Comparison of ENCODE assay signal across 1 cellular context in the genomic region with DNA sequence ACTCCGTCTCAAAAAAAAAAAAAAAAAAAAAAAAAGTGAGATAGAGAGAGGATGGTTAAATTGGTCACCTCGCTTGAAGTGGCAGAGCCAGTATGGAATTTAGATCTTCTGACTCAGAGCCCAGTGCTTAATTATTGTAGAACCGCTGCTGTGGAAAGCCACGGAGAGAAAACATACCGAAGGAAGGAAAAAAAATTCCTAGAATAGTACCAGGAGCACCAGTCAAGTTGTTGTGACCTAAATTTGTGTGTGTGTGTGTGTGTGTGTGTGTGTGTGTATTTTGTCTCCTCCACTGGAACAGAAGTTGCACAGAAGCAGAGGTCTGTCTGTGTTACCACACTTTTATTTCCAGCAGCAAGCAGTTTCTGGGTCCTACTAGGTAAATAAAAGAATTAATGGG.
TF ChIP-seq lines count a peak whose summit lies in the region.

No MANE protein-coding gene starts in this region.

TF ChIP-seq in HEK293, 187 proteins besides CTCF, POLR2A, EP300 and RAD21 (continued from another document):
- TF ChIP-seq, protein P1, sequence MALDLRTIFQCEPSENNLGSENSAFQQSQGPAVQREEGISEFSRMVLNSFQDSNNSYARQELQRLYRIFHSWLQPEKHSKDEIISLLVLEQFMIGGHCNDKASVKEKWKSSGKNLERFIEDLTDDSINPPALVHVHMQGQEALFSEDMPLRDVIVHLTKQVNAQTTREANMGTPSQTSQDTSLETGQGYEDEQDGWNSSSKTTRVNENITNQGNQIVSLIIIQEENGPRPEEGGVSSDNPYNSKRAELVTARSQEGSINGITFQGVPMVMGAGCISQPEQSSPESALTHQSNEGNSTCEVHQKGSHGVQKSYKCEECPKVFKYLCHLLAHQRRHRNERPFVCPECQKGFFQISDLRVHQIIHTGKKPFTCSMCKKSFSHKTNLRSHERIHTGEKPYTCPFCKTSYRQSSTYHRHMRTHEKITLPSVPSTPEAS (tag by site-specific recombination; IDR thresholded peaks at IDR 0.05) = peak; percentile 35; the same call in 1 of the 2 replicates
- no peak for TF ChIP-seq ZNF174 (tag by site-specific recombination; IDR thresholded peaks at IDR 0.05)
